ENCODE assay signal across 12 cellular contexts in the genomic region with DNA sequence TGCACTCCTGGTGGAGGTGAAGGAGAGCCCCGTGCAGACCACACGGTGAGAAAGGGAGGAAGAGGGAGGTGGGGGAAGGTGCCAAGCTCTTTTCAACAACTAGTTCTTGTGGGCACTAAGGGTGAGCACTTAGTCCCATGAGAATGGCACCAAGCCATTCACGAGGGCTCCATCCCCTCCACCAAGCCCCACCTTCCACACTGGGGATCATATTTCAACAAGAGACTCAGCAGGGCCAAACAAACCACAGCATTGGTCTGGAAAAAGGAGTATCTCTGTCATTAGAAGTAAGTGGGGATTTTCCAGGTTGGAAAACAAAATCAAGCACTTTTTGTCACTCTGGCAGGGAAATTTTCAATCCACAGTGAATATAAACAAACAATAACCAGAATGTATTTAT. TPM values are rescaled to one million over a fixed set of nuclear protein-coding genes. Genes with fewer than 3 reads are reported as not detected.
A peak's percentile ranks its signal among the peaks of the same experiment; 100 is the strongest.
DNase-seq lines count a peak whose midpoint lies in the region; ATAC-seq, FAIRE-seq and TF ChIP-seq lines count a peak whose summit lies in the region.
"Had no signal": no experiment of that assay in that cellular context is flagged by ENCODE, and none has a peak within 500 bp of the region (broad histone marks: within the 10 kb centered on the region; RNA-seq: fewer than 3 reads in every experiment).

No MANE protein-coding gene starts in this region.

- peak overlapping the region; percentile 30 for H3K4me3 Mint-ChIP-seq in astrocyte (ENCODE audit: unreplicated experiment)

- no peak overlapping the region for H3K27ac ChIP-seq in astrocyte (ENCODE audit: low read depth, low read length)
- no peak overlapping the region for H3K27ac ChIP-seq in left lung
- no peak overlapping the region for H3K27ac ChIP-seq in uterus
- H3K27ac ChIP-seq in body of pancreas, result no peak overlapping the region
- H3K27ac ChIP-seq: GM23248, upper lobe of left lung had no signal

- TF ChIP-seq CTCF in astrocyte (IDR thresholded peaks at IDR 0.05; ENCODE audit: insufficient read depth, low read depth, low read length) (no peak), left lung (IDR thresholded peaks at IDR 0.05) (no peak), uterus (IDR thresholded peaks at IDR 0.05) (no peak), body of pancreas (IDR thresholded peaks at IDR 0.05) (no peak)

- no peaks in the 10 kb centered on the region for H3K79me2 ChIP-seq in astrocyte (ENCODE audit: insufficient read depth, low read length)

- H3K27me3 ChIP-seq in astrocyte (ENCODE audit: insufficient read depth, low read length) (no peaks in the 10 kb centered on the region), left lung (no peaks in the 10 kb centered on the region), uterus (no peaks in the 10 kb centered on the region), body of pancreas (no peaks in the 10 kb centered on the region)
- H3K27me3 ChIP-seq: upper lobe of left lung had no signal

- DNase-seq in Caki2 (ENCODE audit: low read depth), result peak; percentile 47
- DNase-seq in NCI-H1105 treated with DMSO at 0.1 percent for 48 hours (lab: John Stamatoyannopoulos, UW), result peak; percentile 79
- peak; percentile 54 for DNase-seq in astrocyte (ENCODE audit: low read depth)
- DNase-seq in left lung, result peak in 1 of 2 donors; percentile 48
- DNase-seq in uterus, result no peak
- no peak for DNase-seq in body of pancreas
- no peak for DNase-seq in T-helper 1 cell
- DNase-seq: activated T-cell treated with anti-CD3 and anti-CD28 coated beads, Interleukin-2, amount 50 U/mL, for 1 hour; NCI-H446 had no signal

- H3K9me3 Mint-ChIP-seq in astrocyte (ENCODE audit: unreplicated experiment), result no peaks in the 10 kb centered on the region

- peaks cover 22% of the 10 kb centered on the region for H3K4me1 Mint-ChIP-seq in astrocyte (ENCODE audit: low read depth, unreplicated experiment)

- no peak overlapping the region for H2AFZ ChIP-seq in astrocyte (ENCODE audit: low read depth, low read length)
- H2AFZ ChIP-seq: GM23248 had no signal

- no peak for FAIRE-seq in astrocyte (lab: Jason Lieb, UNC)

- no peak overlapping the region for H3K4me3 ChIP-seq in astrocyte (ENCODE audit: insufficient read depth, low read depth, low read length)
- no peak overlapping the region for H3K4me3 ChIP-seq in left lung
- H3K4me3 ChIP-seq in uterus, result no peak overlapping the region
- H3K4me3 ChIP-seq in body of pancreas, result no peak overlapping the region
- H3K4me3 ChIP-seq: GM23248, upper lobe of left lung had no signal

- H3K4me2 ChIP-seq in astrocyte (ENCODE audit: low read length), result no peak overlapping the region

- peak overlapping the region; percentile 85 for H3K27ac Mint-ChIP-seq in astrocyte (ENCODE audit: unreplicated experiment)

- intact Hi-C loops in left lung (cut with DNase I), result no loop called here
- intact Hi-C loops in uterus (cut with DNase I; ENCODE audit: low total_unique reads), result no loop called here
- intact Hi-C loops in body of pancreas (cut with DNase I), result no loop called here

- peaks cover 7% of the 10 kb centered on the region for H3K36me3 Mint-ChIP-seq in astrocyte (ENCODE audit: low read depth, unreplicated experiment)

- 61 to 62% methylated on average over 3 of the region's 3 CpGs for WGBS in body of pancreas, 2 donors

- H3K36me3 ChIP-seq in astrocyte (ENCODE audit: insufficient read depth, low read length), result peaks cover 14% of the 10 kb centered on the region
- H3K36me3 ChIP-seq in left lung, result peaks cover 0 to 34% of the 10 kb centered on the region in 2 donors
- H3K36me3 ChIP-seq in uterus, result no peaks in the 10 kb centered on the region
- peaks cover 0 to 2% of the 10 kb centered on the region in 2 donors for H3K36me3 ChIP-seq in body of pancreas (replicated peaks in 1 of 2; ENCODE audit: insufficient read depth in 1 of 2, low read depth in 2 of 2)

- TF ChIP-seq POLR2A in uterus (IDR thresholded peaks at IDR 0.05) (no peak), body of pancreas (IDR thresholded peaks at IDR 0.05) (no peak)

- in situ Hi-C loops in Caki2 (cut with HindIII; ENCODE audit: low pct_unique_long_range_greater_than_20kb, low sequenced_read_pairs), result no loop called here

- peaks cover 2% of the 10 kb centered on the region for H4K20me1 ChIP-seq in astrocyte (ENCODE audit: insufficient read depth, low read length)

- H3K9me3 ChIP-seq in astrocyte (ENCODE audit: insufficient read depth, low read depth, low read length) (no peaks in the 10 kb centered on the region), left lung (no peaks in the 10 kb centered on the region), uterus (no peaks in the 10 kb centered on the region), body of pancreas (no peaks in the 10 kb centered on the region)
- H3K9me3 ChIP-seq: upper lobe of left lung had no signal

- H3K27me3 Mint-ChIP-seq in astrocyte (ENCODE audit: low read depth, unreplicated experiment), result no peaks in the 10 kb centered on the region

- peaks cover 6% of the 10 kb centered on the region for H3K4me1 ChIP-seq in astrocyte (ENCODE audit: insufficient read depth, low read length)
- H3K4me1 ChIP-seq in left lung, result no peaks in the 10 kb centered on the region
- H3K4me1 ChIP-seq in uterus, result no peaks in the 10 kb centered on the region
- no peaks in the 10 kb centered on the region for H3K4me1 ChIP-seq in body of pancreas
- H3K4me1 ChIP-seq: upper lobe of left lung had no signal

- H3K9ac ChIP-seq in astrocyte (ENCODE audit: low read length), result no peak overlapping the region
- H3K9ac ChIP-seq: GM23248 had no signal

- peak; percentile 90 for ATAC-seq in left lung
- no peak for ATAC-seq in GM19397 (IDR thresholded peaks at IDR 0.05; ENCODE audit: unreplicated experiment)
- ATAC-seq in body of pancreas, result no peak

RNA-seq across cellular contexts. Expression of a gene that starts 38.4 kb away (rescaled TPM):
- total RNA-seq in Caki2 (2014; rRNA removed; shearing (Covaris generic); ENCODE audit: low replicate concordance), result 0.71 TPM in 1 of 2 replicates, not detected in the other
- total RNA-seq in astrocyte, result 0.14 and 0.73 TPM in 2 replicates
- total RNA-seq in left lung, result 1 to 10 TPM; 5.6 to 8.3 TPM
- 10 to 100 TPM in 1 of 4 donors, 1 to 10 TPM in 3; 3.3 to 11.2 (median 5.1) TPM for total RNA-seq in uterus
- 1 to 10 TPM; 2.1 to 4.0 TPM for total RNA-seq in body of pancreas
- total RNA-seq: GM23248 had no signal

Comparison
In these comparisons a context has a peak if more than half of its experiments do, and no peak if none do; other contexts are left out.
1. DNase-seq: peak in Caki2 (single experiment), NCI-H1105 treated with DMSO at 0.1 percent for 48 hours (single experiment) and astrocyte (single experiment); none in uterus (0 of 2), body of pancreas (0 of 4) and T-helper 1 cell (0 of 5).